Comparison of ENCODE assay signal across 15 cellular contexts in the genomic region with DNA sequence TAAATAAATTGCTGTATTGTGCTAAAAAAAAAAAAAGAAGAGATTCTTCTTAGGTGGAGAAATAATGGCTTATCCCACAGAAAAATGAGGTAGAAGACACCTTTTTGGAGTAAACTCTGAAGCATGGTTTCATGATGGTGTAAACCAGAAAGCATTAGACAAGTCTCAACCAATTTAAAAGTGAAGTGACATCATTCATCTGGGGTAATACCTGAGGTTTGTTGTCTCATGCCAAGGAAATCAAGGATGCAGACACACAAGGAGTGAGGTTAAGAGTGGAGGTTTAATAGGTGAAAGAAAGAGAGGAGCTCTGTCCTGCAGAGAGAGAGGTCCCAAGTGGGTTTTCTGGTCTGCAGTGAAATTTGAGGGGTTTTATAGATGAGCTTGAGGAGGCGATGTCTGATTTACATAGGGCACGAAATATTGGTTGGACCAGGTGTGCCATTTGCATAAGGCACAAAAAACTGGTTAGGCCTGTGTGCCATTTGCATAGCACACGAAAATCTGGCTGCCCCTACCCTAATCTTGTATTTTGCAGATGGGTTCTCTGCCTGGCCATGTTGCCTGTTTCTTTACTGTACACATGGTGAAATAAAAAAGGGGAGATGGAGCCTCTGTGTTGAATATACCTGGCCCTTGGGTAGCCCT. TPM values are rescaled to one million over a fixed set of nuclear protein-coding genes. Genes with fewer than 3 reads are reported as not detected.
"Had no signal": no experiment of that assay in that cellular context is flagged by ENCODE, and none has a peak within 500 bp of the region (broad histone marks: within the 10 kb centered on the region; RNA-seq: fewer than 3 reads in every experiment).

No MANE protein-coding gene starts in this region.

- H3K4me3 ChIP-seq: dorsolateral prefrontal cortex, hepatocyte, left lung, mucosa of descending colon, ovary, right lobe of liver, spleen had no signal

- H3K79me2 ChIP-seq: hepatocyte had no signal

- H3K36me3 ChIP-seq: left lung, ovary, right lobe of liver, spleen had no signal

- ATAC-seq: activated CD4-positive, alpha-beta T cell treated with anti-CD3 and anti-CD28 coated beads for 36 hours; left lung; mucosa of descending colon; naive thymus-derived CD4-positive, alpha-beta T cell; right lobe of liver had no signal

- DNase-seq: activated CD4-positive, alpha-beta memory T cell treated with anti-CD3 and anti-CD28 coated beads, Interleukin-2, amount 10 ng/mL, durations not matched to agents 7 days and 5 days; activated CD4-positive, alpha-beta T cell treated with anti-CD3 and anti-CD28 coated beads for 36 hours; activated effector memory CD4-positive, alpha-beta T cell treated with Interleukin-2 at 50 U/mL for 16 hours; activated naive CD4-positive, alpha-beta T cell treated with anti-CD3 and anti-CD28 coated beads, Interleukin-2, amount 50 U/mL, for 16 hours; activated T-cell treated with anti-CD3 and anti-CD28 coated beads, Interleukin-2, amount 50 U/mL, for 24 hours; dorsolateral prefrontal cortex; endodermal cell; islet precursor cell; left lung; mucosa of descending colon; naive thymus-derived CD4-positive, alpha-beta T cell; ovary; right lobe of liver; spleen had no signal

- H3K4me2 ChIP-seq: hepatocyte had no signal

- H3K27ac ChIP-seq: dorsolateral prefrontal cortex, hepatocyte, left lung, ovary, right lobe of liver, spleen had no signal

- H3K27me3 ChIP-seq: dorsolateral prefrontal cortex, hepatocyte, left lung, ovary, right lobe of liver, spleen had no signal

- H3K4me1 ChIP-seq: left lung, right lobe of liver, spleen had no signal

- H3K9me3 ChIP-seq: left lung, mucosa of descending colon, ovary, right lobe of liver, spleen had no signal

- H2AFZ ChIP-seq: hepatocyte had no signal

RNA-seq across cellular contexts. Expression of a gene that starts 25.0 kb away (rescaled TPM):
- polyA plus RNA-seq: hepatocyte; naive thymus-derived CD4-positive, alpha-beta T cell; ovary; spleen had no signal
